9 cellular contexts compared by ENCODE assay signal in the genomic region with DNA sequence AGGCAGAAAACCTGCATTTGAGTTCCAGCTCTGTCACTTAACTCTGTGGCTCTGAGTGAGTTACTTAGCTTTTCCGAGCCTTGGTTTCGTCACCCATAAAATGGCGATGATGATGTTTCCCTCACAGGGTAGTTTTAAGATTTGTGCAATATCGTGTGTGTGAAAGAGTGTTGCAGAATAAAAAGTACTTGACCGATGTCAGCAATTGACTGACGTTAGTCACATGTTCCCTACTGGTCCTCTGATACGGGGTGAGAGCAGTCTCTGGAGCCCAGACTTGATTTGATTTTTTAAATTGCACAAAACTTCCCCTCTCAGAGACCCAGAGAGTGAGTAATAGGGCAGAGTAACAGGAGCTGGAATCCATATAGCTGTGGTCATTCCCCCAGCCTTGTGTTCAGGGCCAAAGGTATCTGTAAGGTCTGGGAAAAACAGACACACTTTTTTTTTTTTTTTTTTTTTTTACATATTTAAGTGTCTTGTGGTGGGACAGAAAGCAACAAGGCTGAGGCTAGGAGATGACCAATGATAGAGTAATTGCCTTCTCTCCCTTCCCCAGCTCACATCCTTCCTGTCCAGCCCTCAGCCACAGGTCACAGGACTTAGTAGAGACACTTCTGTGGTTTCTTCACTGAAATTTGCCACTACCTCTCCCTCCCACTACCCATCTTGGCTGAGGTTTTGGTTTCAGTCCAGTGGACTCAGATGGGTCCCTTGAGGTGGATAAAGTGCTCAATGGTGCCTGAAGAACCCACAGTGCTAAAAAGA. TPM values are rescaled to one million over a fixed set of nuclear protein-coding genes. Genes with fewer than 3 reads are reported as not detected.
DNase-seq lines count a peak whose midpoint lies in the region; ATAC-seq, FAIRE-seq and TF ChIP-seq lines count a peak whose summit lies in the region.
"Had no signal": no experiment of that assay in that cellular context is flagged by ENCODE, and none has a peak within 500 bp of the region (broad histone marks: within the 10 kb centered on the region; RNA-seq: fewer than 3 reads in every experiment).

No MANE protein-coding gene starts in this region.

- TF ChIP-seq POLR2A in adrenal gland (IDR thresholded peaks at IDR 0.05) = no peak

- TF ChIP-seq CTCF in adrenal gland (IDR thresholded peaks at IDR 0.05) = no peak
- no peak for TF ChIP-seq CTCF in lung (IDR thresholded peaks at IDR 0.05; ENCODE audit: control extremely low read depth, extremely low read depth)

- 18 to 41% (median 35%) methylated on average over 7 of the region's 7 CpGs for WGBS in adrenal gland, 4 donors
- 17 to 27% methylated on average over 7 of the region's 7 CpGs for WGBS in lung, 2 donors

- no peak for FAIRE-seq in frontal cortex (lab: Jason Lieb, UNC)
- FAIRE-seq: keratinocyte had no signal

- peaks cover 0 to 29% of the 10 kb centered on the region in 2 donors for H3K36me3 ChIP-seq in adrenal gland (replicated peaks in 1 of 2)
- peaks cover 16 to 19% of the 10 kb centered on the region in 2 donors for H3K36me3 ChIP-seq in lung (ENCODE audit: control insufficient read depth in 2 of 2, insufficient read depth in 2 of 2, low read length in 2 of 2)

- DNase-seq in DMS79 (lab: John Stamatoyannopoulos, UW) (peak; percentile 13), adrenal gland (peak in 3 of 7 donors; percentile 18 to 40 (median 21)), lung (ENCODE audit: low spot score) (no peak), frontal cortex (ENCODE audit: low spot score in 2 of 2) (no peak), NCI-H82 (lab: John Stamatoyannopoulos, UW) (no peak), NCI-H1694 (lab: John Stamatoyannopoulos, UW) (no peak)

- peaks cover 0 to 8% of the 10 kb centered on the region in 2 donors for H3K4me1 ChIP-seq in adrenal gland (replicated peaks in 1 of 2)
- H3K4me1 ChIP-seq in lung (ENCODE audit: control insufficient read depth in 2 of 2, insufficient read depth in 2 of 2, low read length in 2 of 2) = peaks cover 0 to 3% of the 10 kb centered on the region in 2 donors

- intact Hi-C loops in adrenal gland (cut with DNase I) = no loop called here

- H3K27me3 ChIP-seq in adrenal gland (no peaks in the 10 kb centered on the region), lung (ENCODE audit: control insufficient read depth, insufficient read depth) (no peaks in the 10 kb centered on the region)

- H3K27ac ChIP-seq in adrenal gland = peak overlapping the region; percentile 36 to 88 (median 63)
- peak overlapping the region; percentile 41 to 91 for H3K27ac ChIP-seq in lung (ENCODE audit: low read depth in 1 of 2, low read length in 1 of 2)

- H3K4me3 ChIP-seq in adrenal gland = peak overlapping the region in 1 of 4 donors; percentile 29
- H3K4me3 ChIP-seq in lung = no peak overlapping the region

- H3K9me3 ChIP-seq in adrenal gland (replicated peaks in 1 of 3) (no peaks in the 10 kb centered on the region), lung (ENCODE audit: control insufficient read depth in 2 of 2, insufficient read depth in 1 of 2, low read length in 1 of 2) (no peaks in the 10 kb centered on the region)

- ATAC-seq in GM21360 (IDR thresholded peaks at IDR 0.05; ENCODE audit: unreplicated experiment) (peak; percentile 75), HG03575 (IDR thresholded peaks at IDR 0.05; ENCODE audit: extremely low read depth, insufficient number of reproducible peaks, low FRiP score, unreplicated experiment) (peak; percentile 75), lung (ENCODE audit: insufficient read depth, low FRiP score) (peak; percentile 58)

RNA-seq across cellular contexts. Expression of a gene that starts 2.0 kb away (rescaled TPM):
- total RNA-seq in adrenal gland (100 to 1,000 TPM in 4 of 8 donors, 10 to 100 TPM in 4; 46.7 to 239 (median 92.4) TPM), lung (100 to 1,000 TPM in 1 of 2 donors, 10 to 100 TPM in 1; 41.6 to 169 TPM), frontal cortex (2.0 TPM)
- polyA plus RNA-seq in adrenal gland (100 to 1,000 TPM; 127 to 232 (median 180) TPM), lung (1,000 to 10,000 TPM in 1 of 2 donors, 100 to 1,000 TPM in 1; 275 to 1,998 TPM)

RNA-seq across cellular contexts. Expression of a gene that starts 6.3 kb away (rescaled TPM):
- total RNA-seq in adrenal gland (1 to 10 TPM in 2 of 8 donors, under 1 TPM in 1, not detected in 5; 0.60 to 2.0 (median 1.5) TPM), lung (1 to 10 TPM in 1 of 2 donors, not detected in 1; 2.3 TPM), frontal cortex (not detected)
- polyA plus RNA-seq in adrenal gland (1 to 10 TPM in 1 of 3 donors, not detected in 2; 4.1 TPM), lung (1 to 10 TPM in 1 of 2 donors, not detected in 1; 1.4 TPM)
- polyA plus RNA-seq: keratinocyte had no signal

RNA-seq across cellular contexts. Expression of a gene that starts 8.7 kb away (rescaled TPM):
- total RNA-seq in adrenal gland (10 to 100 TPM in 5 of 8 donors, 1 to 10 TPM in 3; 7.0 to 18.0 (median 11.9) TPM), lung (10 to 100 TPM in 1 of 2 donors, 1 to 10 TPM in 1; 4.9 to 13.0 TPM), frontal cortex (22.4 TPM)
- polyA plus RNA-seq in adrenal gland (10 to 100 TPM in 2 of 3 donors, 1 to 10 TPM in 1; 7.2 to 13.2 (median 10.1) TPM), lung (10 to 100 TPM in 1 of 2 donors, 1 to 10 TPM in 1; 6.8 to 11.1 TPM)

RNA-seq across cellular contexts. Expression of a gene that starts 15.0 kb away (rescaled TPM):
- 100 to 1,000 TPM; 133 to 305 (median 174) TPM for total RNA-seq in adrenal gland
- 100 to 1,000 TPM in 1 of 3 donors, 10 to 100 TPM in 2; 78.3 to 175 (median 99.2) TPM for polyA plus RNA-seq in adrenal gland
- 100 to 1,000 TPM in 1 of 2 donors, 10 to 100 TPM in 1; 81.0 to 104 TPM for total RNA-seq in lung
- polyA plus RNA-seq in lung = 10 to 100 TPM; 40.2 to 95.2 TPM
- total RNA-seq in frontal cortex = 143 TPM

RNA-seq across cellular contexts. Expression of a gene that starts 18.3 kb away (rescaled TPM):
- total RNA-seq in adrenal gland (10 to 100 TPM in 6 of 8 donors, 1 to 10 TPM in 2; 1.1 to 29.2 (median 10.8) TPM), lung (10 to 100 TPM in 1 of 2 donors, 1 to 10 TPM in 1; 2.3 to 18.8 TPM), frontal cortex (0.41 TPM)
- polyA plus RNA-seq in adrenal gland (10 to 100 TPM in 1 of 3 donors, 1 to 10 TPM in 2; 1.7 to 16.1 (median 9.3) TPM), lung (10 to 100 TPM in 1 of 2 donors, 1 to 10 TPM in 1; 7.2 to 22.3 TPM)

Comparison
In these comparisons a context has a peak if more than half of its experiments do, and no peak if none do; other contexts are left out.
1. RNA of a gene that starts 2.0 kb away (total RNA-seq): 41.6 to 169 TPM in lung and 46.7 to 239 TPM in adrenal gland; 2.0 TPM in frontal cortex (single experiment); every median in the first group is over 10 times any median in the second.
2. Peak in every context shown above with its lines, with median percentiles within 50 percentile points of each other: ATAC-seq.